Comparison of ENCODE assay signal across 23 cellular contexts in the genomic region with DNA sequence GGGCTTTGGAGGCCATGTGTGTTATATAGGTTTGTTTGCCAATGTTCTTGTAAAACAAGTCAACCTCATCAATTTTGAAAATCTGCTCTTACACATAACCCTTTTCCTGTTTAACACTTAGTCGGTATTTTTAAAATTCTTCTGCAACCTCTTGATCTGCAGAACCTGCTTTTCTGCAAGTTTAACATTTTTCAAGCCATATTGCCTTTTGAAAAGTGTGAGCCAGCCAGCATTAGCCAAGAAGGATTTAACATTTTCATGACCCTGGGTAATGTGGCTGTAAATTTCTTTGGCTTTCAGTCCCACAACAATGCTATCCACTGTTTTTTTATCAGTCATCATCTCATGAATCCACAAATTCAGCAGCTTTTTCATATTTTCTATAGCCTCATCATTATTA.
"Had no signal": no experiment of that assay in that cellular context is flagged by ENCODE, and none has a peak within 500 bp of the region (broad histone marks: within the 10 kb centered on the region; RNA-seq: fewer than 3 reads in every experiment).

No MANE protein-coding gene starts in this region.

- H3K27me3 ChIP-seq: body of pancreas, hepatocyte, stomach, suprapubic skin, upper lobe of right lung had no signal

- H3K9me3 ChIP-seq: body of pancreas, stomach, suprapubic skin, upper lobe of right lung had no signal

- H3K4me1 ChIP-seq: body of pancreas, stomach, suprapubic skin, upper lobe of right lung had no signal

- H3K4me2 ChIP-seq: hepatocyte had no signal

- DNase-seq: activated CD4-positive, alpha-beta memory T cell treated with anti-CD3 and anti-CD28 coated beads for 36 hours; activated CD4-positive, alpha-beta T cell treated with anti-CD3 and anti-CD28 coated beads for 4 hours; activated CD4-positive, CD25-positive, alpha-beta regulatory T cell; activated effector memory CD4-positive, alpha-beta T cell treated with anti-CD3 and anti-CD28 coated beads, Interleukin-2, amount 50 U/mL, for 16 hours; activated naive CD4-positive, alpha-beta T cell treated with anti-CD3 and anti-CD28 coated beads, Interleukin-2, amount 10 ng/mL, durations not matched to agents 7 days and 5 days; body of pancreas; effector CD4-positive, alpha-beta T cell; erythroblast; glutamatergic neuron; nephron progenitor cell; nucleus accumbens; small intestine; stimulated activated CD4-positive, alpha-beta T cell treated with anti-CD3 and anti-CD28 coated beads, Interleukin-15, amount 100 ng/mL, for 24 hours; stomach; SW 1271; T-helper 17 cell; upper lobe of right lung had no signal

- FAIRE-seq: endometrium, frontal cortex, small intestine had no signal

- H3K79me2 ChIP-seq: hepatocyte had no signal

- H2AFZ ChIP-seq: hepatocyte had no signal

- H3K4me3 ChIP-seq: body of pancreas, hepatocyte, stomach, suprapubic skin, upper lobe of right lung had no signal

- H3K27ac ChIP-seq: body of pancreas, hepatocyte, stomach, suprapubic skin, upper lobe of right lung had no signal

- H3K36me3 ChIP-seq: stomach, suprapubic skin, upper lobe of right lung had no signal

- ATAC-seq: body of pancreas; sciatic nerve; stimulated activated memory B cell treated with anti-CD40 and anti-IgM and Interleukin-4, amounts not matched to agents 10 μg/mL and 1 μg/mL and 100 μg/mL, for 72 hours; T-helper 17 cell; upper lobe of right lung had no signal
